Comparison of ENCODE assay signal across 8 cellular contexts in the genomic region with DNA sequence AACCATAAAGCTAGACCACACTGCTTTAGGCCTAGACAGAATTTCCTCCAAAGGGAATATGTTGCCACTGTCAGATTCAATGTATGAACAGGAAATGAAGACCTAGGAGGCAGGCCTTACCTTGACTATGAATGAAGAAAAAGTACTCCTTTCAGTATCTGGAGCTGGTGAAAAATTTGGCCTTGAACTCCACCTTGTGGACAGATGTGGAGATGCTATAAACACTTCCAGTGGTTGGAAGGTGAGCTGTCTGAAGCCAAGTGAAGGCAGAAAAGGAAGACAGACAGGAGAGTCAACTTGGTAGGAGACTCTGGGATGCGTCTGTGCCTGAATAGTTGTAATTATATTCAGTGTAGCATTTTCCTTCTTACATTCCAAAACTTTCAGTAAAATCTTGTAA. TPM values are rescaled to one million over a fixed set of nuclear protein-coding genes. Genes with fewer than 3 reads are reported as not detected.
A peak's percentile ranks its signal among the peaks of the same experiment; 100 is the strongest.
DNase-seq lines count a peak whose midpoint lies in the region; ATAC-seq, FAIRE-seq and TF ChIP-seq lines count a peak whose summit lies in the region.

No MANE protein-coding gene starts in this region.

- no peaks in the 10 kb centered on the region for H3K9me3 ChIP-seq in A549
- no peaks in the 10 kb centered on the region for H3K9me3 ChIP-seq in Karpas-422 (ENCODE audit: low read length)
- H3K9me3 ChIP-seq in left lung = no peaks in the 10 kb centered on the region
- no peaks in the 10 kb centered on the region for H3K9me3 ChIP-seq in thyroid gland

- ATAC-seq in A549 (peak; percentile 82 to 89), left lung (peak; percentile 86)

- H3K36me3 ChIP-seq in H7 (replicated peaks; ENCODE audit: control insufficient read depth, insufficient read depth, low read length) = peaks cover 5% of the 10 kb centered on the region; the same call in 1 of the 2 replicates
- no peaks in the 10 kb centered on the region for H3K36me3 ChIP-seq in Karpas-422 (ENCODE audit: insufficient read depth, low read length)
- H3K36me3 ChIP-seq in bronchial epithelial cell (ENCODE audit: control insufficient read depth, insufficient read depth, low read length) = peaks cover 3% of the 10 kb centered on the region
- peaks cover 0 to 9% of the 10 kb centered on the region in 2 donors for H3K36me3 ChIP-seq in left lung
- H3K36me3 ChIP-seq in thyroid gland = no peaks in the 10 kb centered on the region

- 8% methylated on average over 1 of the region's 1 CpG for WGBS in A549 (ENCODE audit: missing lambda C conversion rate)
- WGBS in thyroid gland, 2 donors = 38 to 73% methylated on average over 1 of the region's 1 CpG

- TF ChIP-seq RAD21 in A549 (conservative IDR thresholded peaks at IDR 0.05 in 1 of 2, IDR thresholded peaks at IDR 0.05 in 1 of 2) = peak; percentile 64 to 68

- no peaks in the 10 kb centered on the region for H4K20me1 ChIP-seq in Karpas-422 (ENCODE audit: insufficient read depth, low read depth, low read length)

- H3K9me2 ChIP-seq in Karpas-422 (replicated peaks; ENCODE audit: insufficient read depth, low read length) = no peaks in the 10 kb centered on the region

- TF ChIP-seq POLR2A in A549 (IDR thresholded peaks at IDR 0.05; ENCODE audit: low read length) = no peak
- no peak for TF ChIP-seq POLR2A in thyroid gland (IDR thresholded peaks at IDR 0.05)

- no peak overlapping the region for H3K9ac ChIP-seq in Karpas-422 (ENCODE audit: low read length)

- POLR2A ChIA-PET in A549 (lab: Yijun Ruan, JAX) = interaction anchor here (0.7 to 1.2 kb wide), 2 partner anchors 17 to 183 kb away, joined by 3 read pairs; partner anchors contain the start of gene SPIN3

- no peak overlapping the region for H2AFZ ChIP-seq in Karpas-422 (ENCODE audit: low read length)

- H3K27me3 ChIP-seq in H7 (ENCODE audit: control insufficient read depth, insufficient read depth, low read length) = no peaks in the 10 kb centered on the region
- no peaks in the 10 kb centered on the region for H3K27me3 ChIP-seq in Karpas-422 (ENCODE audit: low read length)
- H3K27me3 ChIP-seq in bronchial epithelial cell (ENCODE audit: control insufficient read depth, insufficient read depth, low read length) = no peaks in the 10 kb centered on the region
- H3K27me3 ChIP-seq in left lung = no peaks in the 10 kb centered on the region
- H3K27me3 ChIP-seq in thyroid gland = no peaks in the 10 kb centered on the region

- no peak for TF ChIP-seq EP300 in A549 (IDR thresholded peaks at IDR 0.05)

- intact Hi-C loops in left lung (cut with DNase I) = no loop called here
- intact Hi-C loops in thyroid gland (cut with DNase I) = no loop called here

- CTCF ChIA-PET in A549 (lab: Yijun Ruan, JAX) = interaction anchor here (0.9 to 3.2 kb wide), 11 partner anchors 10 to 696 kb away, joined by 3 to 28 read pairs (median 4); partner anchors contain the start of gene SPIN3

- peak; percentile 18 to 46 for DNase-seq in A549 (ENCODE audit: low read depth in 1 of 2, low spot score in 1 of 2)
- peak; percentile 34 for DNase-seq in GM04504 (ENCODE audit: low read depth)
- DNase-seq in H7 = peak; percentile 18
- DNase-seq in Karpas-422 = peak; percentile 84
- DNase-seq in SK-MEL-5 (ENCODE audit: low read depth, low spot score) = peak; percentile 62
- peak; percentile 51 for DNase-seq in bronchial epithelial cell (ENCODE audit: low read depth)
- no peak for DNase-seq in left lung
- peak; percentile 9 to 18 for DNase-seq in thyroid gland

- H3K4me3 ChIP-seq in A549 = no peak overlapping the region
- no peak overlapping the region for H3K4me3 ChIP-seq in H7 (ENCODE audit: insufficient read depth, low read depth, low read length)
- no peak overlapping the region for H3K4me3 ChIP-seq in Karpas-422 (ENCODE audit: low read length)
- no peak overlapping the region for H3K4me3 ChIP-seq in bronchial epithelial cell (ENCODE audit: low read depth, low read length)
- H3K4me3 ChIP-seq in left lung = no peak overlapping the region
- no peak overlapping the region for H3K4me3 ChIP-seq in thyroid gland (replicated peaks in 1 of 3)

- in situ Hi-C loops in SK-MEL-5 (cut with HindIII; ENCODE audit: low pct_unique_long_range_greater_than_20kb, low sequenced_read_pairs) = no loop called here

- no peaks in the 10 kb centered on the region for H3K4me1 ChIP-seq in A549
- no peaks in the 10 kb centered on the region for H3K4me1 ChIP-seq in Karpas-422 (ENCODE audit: low read length)
- no peaks in the 10 kb centered on the region for H3K4me1 ChIP-seq in left lung
- H3K4me1 ChIP-seq in thyroid gland = no peaks in the 10 kb centered on the region

- H3K27ac ChIP-seq in A549 (no peak overlapping the region), Karpas-422 (ENCODE audit: low read length) (no peak overlapping the region), left lung (no peak overlapping the region), thyroid gland (no peak overlapping the region)

- H3K4me2 ChIP-seq in A549 (no peak overlapping the region), Karpas-422 (ENCODE audit: low read depth, low read length, poor library complexity, severe bottlenecking) (no peak overlapping the region)

- no peaks in the 10 kb centered on the region for H3K79me2 ChIP-seq in Karpas-422 (ENCODE audit: low read length)

- peak; percentile 100 for FAIRE-seq in A549 (lab: Jason Lieb, UNC)
- no peak for FAIRE-seq in bronchial epithelial cell (lab: Jason Lieb, UNC)

- TF ChIP-seq CTCF in A549 (IDR thresholded peaks at IDR 0.05) (peak; percentile 49), bronchial epithelial cell (IDR thresholded peaks at IDR 0.05; ENCODE audit: insufficient read depth, low read length, severe bottlenecking) (peak; percentile 47), left lung (IDR thresholded peaks at IDR 0.05) (peak; percentile 43 to 48), thyroid gland (IDR thresholded peaks at IDR 0.05) (peak in 4 of 6 experiments; percentile 50 to 70 (median 58))

TF ChIP-seq in A549, 52 proteins besides CTCF, POLR2A, EP300 and RAD21:
- TF ChIP-seq BHLHE40 (IDR thresholded peaks at IDR 0.05; ENCODE audit: low read depth, low read length) (no peak), SMC3 (IDR thresholded peaks at IDR 0.05) (peak; percentile 62)

RNA-seq across cellular contexts. Expression of gene SPIN3, which starts 17.2 kb away (rescaled TPM):
- polyA plus RNA-seq in A549 (2011; rRNA removed) (15.4 and 17.5 TPM in 2 replicates), A549 (2017; fragmentation: RNase III; extraction: RNeasy Plus Mini Kit Qiagen cat#74134 plus additional on column Dnase treatment) (10.3 to 11.6 TPM (median 10.8 TPM) in 3 replicates)
- 5.4 and 6.2 TPM in 2 replicates for polyA plus RNA-seq in A549 (2012; cell fraction: cytosol; rRNA removed)
- 14.3 and 16.1 TPM in 2 replicates for polyA plus RNA-seq in A549 (2012; cell fraction: nucleus; rRNA removed)
- 8.4 and 8.6 TPM in 2 replicates for polyA minus RNA-seq in A549 (2011; rRNA and poly(A)+ RNA removed)
- 7.4 and 12.7 TPM in 2 replicates for total RNA-seq in H7 (2014; rRNA removed; shearing (Covaris generic))
- total RNA-seq in Karpas-422 (2014; rRNA removed; shearing (Covaris generic); ENCODE audit: low replicate concordance) = not detected in 2 replicates
- 14.5 and 15.4 TPM in 2 replicates for total RNA-seq in SK-MEL-5 (2014; rRNA removed; shearing (Covaris generic))
- 13.1 and 13.8 TPM in 2 replicates for polyA plus RNA-seq in SK-MEL-5 (2015; cell fraction: cytosol; rRNA removed)
- polyA plus RNA-seq in SK-MEL-5 (2015; cell fraction: nucleus; rRNA removed) = 113 and 143 TPM in 2 replicates
- total RNA-seq in bronchial epithelial cell (7.1 and 10.1 TPM in 2 replicates), left lung (10 to 100 TPM; 10.0 to 10.3 TPM), thyroid gland (10 to 100 TPM; 12.2 to 17.5 (median 14.1) TPM)

Comparison
In these comparisons a context has a peak if more than half of its experiments do, and no peak if none do; other contexts are left out.
1. DNase-seq: peak in A549 (2 of 2), GM04504 (single experiment), H7 (single experiment), Karpas-422 (single experiment), SK-MEL-5 (single experiment), bronchial epithelial cell (single experiment) and thyroid gland (2 of 2); none in left lung (0 of 2).
2. Peak in every context shown above with its lines, with median percentiles within 50 percentile points of each other: CTCF ChIP-seq.